In genomic region chr17:59848385-59848668, GRCh38 we compare ENCODE assay signal across 2 cellular contexts.
TF ChIP-seq lines count a peak whose summit lies in the region.

No MANE protein-coding gene starts in this region.

TF ChIP-seq in A549, 52 proteins besides CTCF, POLR2A, EP300 and RAD21:
- TF ChIP-seq BHLHE40 (IDR thresholded peaks at IDR 0.05; ENCODE audit: low read depth, low read length), result no peak
- no peak for TF ChIP-seq TP53 (CRISPR knock-in tag; IDR thresholded peaks at IDR 0.05)
- no peak for TF ChIP-seq JUN (IDR thresholded peaks at IDR 0.05)
- TF ChIP-seq RFX5 (IDR thresholded peaks at IDR 0.05), result no peak
- no peak for TF ChIP-seq MYC (IDR thresholded peaks at IDR 0.05; ENCODE audit: borderline replicate concordance, low read length)
- no peak for TF ChIP-seq REST (IDR thresholded peaks at IDR 0.05)
- TF ChIP-seq SREBF2 (IDR thresholded peaks at IDR 0.05), result no peak
- TF ChIP-seq ZSCAN20 (CRISPR knock-in tag; IDR thresholded peaks at IDR 0.05), result no peak
- no peak for TF ChIP-seq EHMT2 (IDR thresholded peaks at IDR 0.05; ENCODE audit: low read depth)
- TF ChIP-seq MAFK (IDR thresholded peaks at IDR 0.05; ENCODE audit: partially characterized antibody), result no peak
- no peak for TF ChIP-seq POLR2AphosphoS2 (conservative IDR thresholded peaks at IDR 0.05; ENCODE audit: low read length)

TF ChIP-seq in GM12878, 131 proteins besides CTCF, POLR2A, EP300 and RAD21:
- TF ChIP-seq NFXL1 (IDR thresholded peaks at IDR 0.05; ENCODE audit: borderline replicate concordance) (peak; percentile 31; the same call in 1 of the 2 replicates), ETV6 (conservative IDR thresholded peaks at IDR 0.05 in 1 of 2, IDR thresholded peaks at IDR 0.05 in 1 of 2; ENCODE audit: borderline replicate concordance in 1 of 2, low read depth in 1 of 2) (peak in 1 of 2 experiments; percentile 79; a peak in 1 of 4 replicates), CHD2 (IDR thresholded peaks at IDR 0.05; ENCODE audit: borderline replicate concordance, low read depth, low read length) (no peak)
